In the genomic region with DNA sequence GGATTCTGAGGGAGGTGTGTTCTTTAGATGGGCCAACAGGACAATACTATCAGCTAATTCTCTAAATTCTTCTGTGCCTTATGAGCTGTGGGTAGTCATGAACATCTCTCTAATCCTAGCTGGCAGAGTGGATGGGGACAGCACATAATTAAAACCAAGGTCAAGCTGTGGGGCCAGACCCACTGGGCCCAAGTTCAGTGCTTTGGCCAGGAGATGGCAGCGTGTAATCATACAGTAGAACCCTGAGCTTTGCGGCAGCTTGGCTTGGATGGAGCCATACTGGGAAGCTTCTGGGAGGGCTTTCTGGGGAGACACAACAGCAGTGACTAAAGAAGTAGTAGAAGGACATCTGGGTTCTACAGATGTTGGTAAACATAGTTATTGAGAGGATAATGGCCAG, we compare ENCODE assay signal across 1 cellular context.
TF ChIP-seq lines count a peak whose summit lies in the region.

No MANE protein-coding gene starts in this region.

TF ChIP-seq in WTC11, 78 proteins besides CTCF, POLR2A, EP300 and RAD21 (continued from another document):
- TF ChIP-seq AFF4 (CRISPR knock-in tag; IDR thresholded peaks at IDR 0.05; ENCODE audit: borderline replicate concordance) (no peak), ZNF138 (CRISPR knock-in tag; conservative IDR thresholded peaks at IDR 0.05) (no peak)
